Comparison of ENCODE assay signal across 19 cellular contexts in the genomic region with DNA sequence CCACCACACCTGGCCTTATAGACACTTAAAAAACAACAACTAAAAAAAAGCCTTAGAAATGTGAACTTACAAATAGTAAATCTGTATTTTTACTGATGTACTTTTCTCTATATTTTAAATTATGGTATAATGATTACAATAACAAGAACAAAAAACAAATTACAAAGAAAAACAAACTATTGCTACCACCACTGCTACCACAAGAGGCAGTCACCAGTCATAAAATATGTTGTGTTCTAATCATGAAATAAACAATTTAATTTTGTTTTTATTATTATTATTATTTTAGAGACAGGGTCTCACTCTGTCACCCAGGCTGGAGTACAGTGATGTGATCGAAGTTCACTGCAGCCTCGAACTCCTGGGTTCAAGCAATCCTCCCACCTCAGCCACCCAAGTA.
A peak's percentile ranks its signal among the peaks of the same experiment; 100 is the strongest.
DNase-seq lines count a peak whose midpoint lies in the region; ATAC-seq and TF ChIP-seq lines count a peak whose summit lies in the region.
"Had no signal": no experiment of that assay in that cellular context is flagged by ENCODE, and none has a peak within 500 bp of the region (broad histone marks: within the 10 kb centered on the region; RNA-seq: fewer than 3 reads in every experiment).

No MANE protein-coding gene starts in this region.

- peak; percentile 23; the same call in 1 of the 2 replicates for TF ChIP-seq CTCF in SK-N-SH (IDR thresholded peaks at IDR 0.05)
- TF ChIP-seq CTCF in chondrocyte (IDR thresholded peaks at IDR 0.05): peak; percentile 58
- peak; percentile 20 for TF ChIP-seq CTCF in foreskin keratinocyte (conservative IDR thresholded peaks at IDR 0.05)

- no peak overlapping the region for H3K4me2 ChIP-seq in SK-N-SH

- 95% methylated on average over 2 of the region's 2 CpGs for WGBS in SK-N-SH (ENCODE audit: low lambda C conversion rate)

- H3K27ac ChIP-seq in SK-N-SH (ENCODE audit: low read depth in 2 of 2, low read length in 1 of 2): no peak overlapping the region
- no peak overlapping the region for H3K27ac ChIP-seq in foreskin keratinocyte
- H3K27ac ChIP-seq: 22Rv1, SJSA1 had no signal

- no peak for TF ChIP-seq RAD21 in SK-N-SH (IDR thresholded peaks at IDR 0.05; ENCODE audit: low read length)

- no peak for TF ChIP-seq EP300 in SK-N-SH (IDR thresholded peaks at IDR 0.05; ENCODE audit: borderline replicate concordance in 1 of 2, low read depth in 1 of 2, low read length in 1 of 2)

- CTCF ChIA-PET in SK-N-SH (lab: Yijun Ruan, JAX): interaction anchor here (1.4 kb wide), 1 partner anchor 10 kb away, joined by 4 read pairs; no protein-coding TSS in a partner anchor

- no peaks in the 10 kb centered on the region for H3K36me3 Mint-ChIP-seq in chondrocyte (ENCODE audit: low read depth)
- H3K36me3 Mint-ChIP-seq: IgD-negative memory B cell had no signal

- no peak overlapping the region for H2AFZ ChIP-seq in SK-N-SH (ENCODE audit: low read depth)

- no peaks in the 10 kb centered on the region for H3K9me3 ChIP-seq in SK-N-SH
- H3K9me3 ChIP-seq: BE2C, Caco-2, SJSA1 had no signal

- peaks cover 18% of the 10 kb centered on the region for H3K4me1 Mint-ChIP-seq in chondrocyte (ENCODE audit: low read depth)
- H3K4me1 Mint-ChIP-seq: IgD-negative memory B cell had no signal

- H3K9me3 Mint-ChIP-seq in chondrocyte (ENCODE audit: low read depth): no peaks in the 10 kb centered on the region
- H3K9me3 Mint-ChIP-seq: CD4-positive, alpha-beta T cell had no signal

- no peak overlapping the region for H3K27ac Mint-ChIP-seq in chondrocyte (ENCODE audit: unreplicated experiment)
- H3K27ac Mint-ChIP-seq: CD4-positive, alpha-beta T cell; IgD-negative memory B cell had no signal

- H3K27me3 ChIP-seq in SK-N-SH (ENCODE audit: insufficient read depth) (no peaks in the 10 kb centered on the region), foreskin keratinocyte (no peaks in the 10 kb centered on the region)
- H3K27me3 ChIP-seq: BE2C, SJSA1 had no signal

- no peak overlapping the region for H3K4me3 ChIP-seq in SK-N-SH (ENCODE audit: low read depth in 2 of 2, low read length in 1 of 2)
- H3K4me3 ChIP-seq: SJSA1 had no signal

- ATAC-seq in SK-N-SH treated with all-trans-retinoic acid at 6 μM for 48 hours (no peak), foreskin keratinocyte (no peak), HG03280 (IDR thresholded peaks at IDR 0.05; ENCODE audit: unreplicated experiment) (no peak)

- H3F3A ChIP-seq in SK-N-SH (replicated peaks; ENCODE audit: insufficient read depth): peaks cover 8% of the 10 kb centered on the region

- H4K20me1 ChIP-seq in SK-N-SH (ENCODE audit: insufficient read depth): no peaks in the 10 kb centered on the region

- H3K36me3 ChIP-seq in SK-N-SH (replicated peaks in 1 of 2; ENCODE audit: control insufficient read depth in 1 of 2, insufficient read depth in 2 of 2, low read length in 1 of 2): peaks cover 0 to 11% of the 10 kb centered on the region in 2 experiments
- H3K36me3 ChIP-seq: BE2C had no signal

- peaks cover 62% of the 10 kb centered on the region; the same call in 1 of the 2 replicates for H3K79me2 ChIP-seq in SK-N-SH (ENCODE audit: insufficient read depth)

- H3K4me1 ChIP-seq in SK-N-SH (ENCODE audit: control insufficient read depth in 1 of 2, insufficient read depth in 2 of 2, low read depth in 1 of 2, low read length in 1 of 2) (peaks cover 0 to 22% of the 10 kb centered on the region in 2 experiments; a peak in 2 of 4 replicates), foreskin keratinocyte (no peaks in the 10 kb centered on the region)
- H3K4me1 ChIP-seq: BE2C, SJSA1 had no signal

- H3K4me3 Mint-ChIP-seq in chondrocyte (ENCODE audit: unreplicated experiment): no peak overlapping the region
- H3K4me3 Mint-ChIP-seq: CD4-positive, alpha-beta T cell; IgD-negative memory B cell had no signal

- no peaks in the 10 kb centered on the region for H3K9me2 ChIP-seq in SK-N-SH

- no peak overlapping the region for H3K9ac ChIP-seq in SK-N-SH

- POLR2A ChIA-PET in SK-N-SH (lab: Yijun Ruan, JAX): no interaction called here

- no peaks in the 10 kb centered on the region for H3K27me3 Mint-ChIP-seq in chondrocyte (ENCODE audit: low read depth)
- H3K27me3 Mint-ChIP-seq: CD4-positive, alpha-beta T cell; IgD-negative memory B cell had no signal

- DNase-seq in SK-N-SH (no peak), chondrocyte (ENCODE audit: low spot score) (no peak), foreskin keratinocyte (no peak), T-helper 9 cell (no peak), cerebellar nuclear complex (lab: John Stamatoyannopoulos, UW) (no peak)
- no peak for DNase-seq in activated effector memory CD4-positive, alpha-beta T cell treated with anti-CD3 and anti-CD28 coated beads, Interleukin-2, amount 50 U/mL, for 16 hours
- DNase-seq: BE2C; Caco-2; CD4-positive, alpha-beta T cell; GDM1; Karpas-422; NCI-H1417 treated with DMSO at 0.1 percent for 48 hours; NCI-H187 treated with DMSO at 0.1 percent for 48 hours; NCI-H526 had no signal

TF ChIP-seq in SK-N-SH, 30 proteins besides CTCF, POLR2A, EP300 and RAD21:
- TF ChIP-seq, protein P1, sequence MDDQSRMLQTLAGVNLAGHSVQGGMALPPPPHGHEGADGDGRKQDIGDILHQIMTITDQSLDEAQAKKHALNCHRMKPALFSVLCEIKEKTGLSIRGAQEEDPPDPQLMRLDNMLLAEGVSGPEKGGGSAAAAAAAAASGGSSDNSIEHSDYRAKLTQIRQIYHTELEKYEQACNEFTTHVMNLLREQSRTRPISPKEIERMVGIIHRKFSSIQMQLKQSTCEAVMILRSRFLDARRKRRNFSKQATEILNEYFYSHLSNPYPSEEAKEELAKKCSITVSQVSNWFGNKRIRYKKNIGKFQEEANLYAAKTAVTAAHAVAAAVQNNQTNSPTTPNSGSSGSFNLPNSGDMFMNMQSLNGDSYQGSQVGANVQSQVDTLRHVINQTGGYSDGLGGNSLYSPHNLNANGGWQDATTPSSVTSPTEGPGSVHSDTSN (IDR thresholded peaks at IDR 0.05): no peak
- TF ChIP-seq YY1 (IDR thresholded peaks at IDR 0.05; ENCODE audit: low read depth) (no peak), NFIC (IDR thresholded peaks at IDR 0.05; ENCODE audit: borderline replicate concordance) (no peak), ELF1 (IDR thresholded peaks at IDR 0.05) (no peak), TAF1 (IDR thresholded peaks at IDR 0.05; ENCODE audit: borderline replicate concordance, low read depth, low read length) (no peak)
- TF ChIP-seq, protein P2, sequence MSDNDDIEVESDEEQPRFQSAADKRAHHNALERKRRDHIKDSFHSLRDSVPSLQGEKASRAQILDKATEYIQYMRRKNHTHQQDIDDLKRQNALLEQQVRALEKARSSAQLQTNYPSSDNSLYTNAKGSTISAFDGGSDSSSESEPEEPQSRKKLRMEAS (IDR thresholded peaks at IDR 0.05; ENCODE audit: low read depth): no peak

TF ChIP-seq in SK-N-SH treated with all-trans-retinoic acid at 6 μM for 48 hours, 23 proteins besides CTCF, POLR2A, EP300 and RAD21 (continues in another document):
- no peak for TF ChIP-seq ISL1 (CRISPR knock-in tag; IDR thresholded peaks at IDR 0.05)
- no peak for TF ChIP-seq ZC3H10 (CRISPR knock-in tag; IDR thresholded peaks at IDR 0.05)
- TF ChIP-seq ZNF565 (CRISPR knock-in tag; conservative IDR thresholded peaks at IDR 0.05; ENCODE audit: low read depth): no peak
- no peak for TF ChIP-seq ESRRG (CRISPR knock-in tag; IDR thresholded peaks at IDR 0.05)
- TF ChIP-seq, protein P3, sequence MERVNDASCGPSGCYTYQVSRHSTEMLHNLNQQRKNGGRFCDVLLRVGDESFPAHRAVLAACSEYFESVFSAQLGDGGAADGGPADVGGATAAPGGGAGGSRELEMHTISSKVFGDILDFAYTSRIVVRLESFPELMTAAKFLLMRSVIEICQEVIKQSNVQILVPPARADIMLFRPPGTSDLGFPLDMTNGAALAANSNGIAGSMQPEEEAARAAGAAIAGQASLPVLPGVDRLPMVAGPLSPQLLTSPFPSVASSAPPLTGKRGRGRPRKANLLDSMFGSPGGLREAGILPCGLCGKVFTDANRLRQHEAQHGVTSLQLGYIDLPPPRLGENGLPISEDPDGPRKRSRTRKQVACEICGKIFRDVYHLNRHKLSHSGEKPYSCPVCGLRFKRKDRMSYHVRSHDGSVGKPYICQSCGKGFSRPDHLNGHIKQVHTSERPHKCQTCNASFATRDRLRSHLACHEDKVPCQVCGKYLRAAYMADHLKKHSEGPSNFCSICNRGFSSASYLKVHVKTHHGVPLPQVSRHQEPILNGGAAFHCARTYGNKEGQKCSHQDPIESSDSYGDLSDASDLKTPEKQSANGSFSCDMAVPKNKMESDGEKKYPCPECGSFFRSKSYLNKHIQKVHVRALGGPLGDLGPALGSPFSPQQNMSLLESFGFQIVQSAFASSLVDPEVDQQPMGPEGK (CRISPR knock-in tag; IDR thresholded peaks at IDR 0.05; ENCODE audit: borderline replicate concordance): no peak
- no peak for TF ChIP-seq GLIS3 (CRISPR knock-in tag; IDR thresholded peaks at IDR 0.05)
- TF ChIP-seq PPARA (CRISPR knock-in tag; IDR thresholded peaks at IDR 0.05; ENCODE audit: borderline replicate concordance): no peak
- no peak for TF ChIP-seq OSR1 (CRISPR knock-in tag; IDR thresholded peaks at IDR 0.05)
- no peak for TF ChIP-seq ZNF8 (CRISPR knock-in tag; IDR thresholded peaks at IDR 0.05)
- no peak for TF ChIP-seq TCF4 (CRISPR knock-in tag; IDR thresholded peaks at IDR 0.05; ENCODE audit: borderline replicate concordance)
- TF ChIP-seq ZFP3 (CRISPR knock-in tag; IDR thresholded peaks at IDR 0.05): no peak
- TF ChIP-seq TOX (CRISPR knock-in tag; IDR thresholded peaks at IDR 0.05; ENCODE audit: borderline replicate concordance): no peak
- no peak for TF ChIP-seq CSDC2 (CRISPR knock-in tag; IDR thresholded peaks at IDR 0.05)
- no peak for TF ChIP-seq BACH2 (CRISPR knock-in tag; IDR thresholded peaks at IDR 0.05; ENCODE audit: borderline replicate concordance)
- TF ChIP-seq SNAI2 (CRISPR knock-in tag; IDR thresholded peaks at IDR 0.05): no peak
